Comparison of ENCODE assay signal across 8 cellular contexts in genomic region chr2:241317391-241317790, GRCh38. TPM values are rescaled to one million over a fixed set of nuclear protein-coding genes. Genes with fewer than 3 reads are reported as not detected.
DNase-seq lines count a peak whose midpoint lies in the region; ATAC-seq and TF ChIP-seq lines count a peak whose summit lies in the region.

No MANE protein-coding gene starts in this region.

- in situ Hi-C loops in astrocyte of the spinal cord (cut with HindIII; ENCODE audit: low sequenced_read_pairs), result no loop called here

- no peak for TF ChIP-seq CTCF in AG09309 (IDR thresholded peaks at IDR 0.05; ENCODE audit: control insufficient read depth, insufficient read depth, low read depth, low read length, missing control alignments)
- TF ChIP-seq CTCF in astrocyte of the spinal cord (IDR thresholded peaks at IDR 0.05; ENCODE audit: low read depth, low read length), result no peak
- no peak for TF ChIP-seq CTCF in mesothelial cell of epicardium (IDR thresholded peaks at IDR 0.05; ENCODE audit: unreplicated experiment)

- H3K36me3 Mint-ChIP-seq in mesothelial cell of epicardium, result peaks cover 5% of the 10 kb centered on the region

- TF ChIP-seq POLR2A in erythroblast (IDR thresholded peaks at IDR 0.05; ENCODE audit: low read length), result no peak

- H3K4me1 Mint-ChIP-seq in mesothelial cell of epicardium, result peaks cover 62% of the 10 kb centered on the region

- H3K4me3 Mint-ChIP-seq in mesothelial cell of epicardium, result peak overlapping the region; percentile 99

- peak overlapping the region; percentile 75 for H3K4me3 ChIP-seq in AG09309 (ENCODE audit: control insufficient read depth, low read depth, low read length)
- H3K4me3 ChIP-seq in HUES64 (ENCODE audit: low read length), result peak overlapping the region; percentile 95
- H3K4me3 ChIP-seq in astrocyte of the spinal cord (ENCODE audit: low read depth, low read length), result peak overlapping the region; percentile 90

- peak overlapping the region; percentile 97; the same call in 1 of the 2 replicates for H3K9ac ChIP-seq in HUES64 (ENCODE audit: low read depth, low read length)

- ATAC-seq in GM21825 (IDR thresholded peaks at IDR 0.05; ENCODE audit: unreplicated experiment), result no peak

- no peaks in the 10 kb centered on the region for H3K27me3 ChIP-seq in HUES64 (ENCODE audit: insufficient read depth, low read length)

- DNase-seq in AG09309 (ENCODE audit: low read depth), result no peak
- no peak for DNase-seq in astrocyte of the spinal cord (ENCODE audit: low read depth, low spot score)
- DNase-seq in mesothelial cell of epicardium (ENCODE audit: low spot score in 2 of 2, unreplicated experiment in 2 of 2), result no peak
- no peak for DNase-seq in T-helper 9 cell
- DNase-seq in DMS79 (lab: John Stamatoyannopoulos, UW), result no peak
- no peak for DNase-seq in erythroblast (lab: John Stamatoyannopoulos, UW)

- no peaks in the 10 kb centered on the region for H3K9me3 ChIP-seq in HUES64 (ENCODE audit: insufficient read depth, low read depth, low read length)

- H3K36me3 ChIP-seq in HUES64 (ENCODE audit: insufficient read depth, low read length), result peaks cover 19% of the 10 kb centered on the region; the same call in 1 of the 2 replicates

- no peak overlapping the region for H3K27ac ChIP-seq in HUES64 (ENCODE audit: low read depth, low read length)

- H3K9me3 Mint-ChIP-seq in mesothelial cell of epicardium, result no peaks in the 10 kb centered on the region

- H3K27ac Mint-ChIP-seq in mesothelial cell of epicardium, result peak overlapping the region; percentile 100

- H3K4me1 ChIP-seq in HUES64 (ENCODE audit: insufficient read depth, low read length), result peaks cover 46% of the 10 kb centered on the region

- WGBS in HUES64, result 70% methylated on average over 4 of the region's 4 CpGs

- no peaks in the 10 kb centered on the region for H3K27me3 Mint-ChIP-seq in mesothelial cell of epicardium (ENCODE audit: low read depth)

RNA-seq across cellular contexts. Expression of gene SEPTIN2, which starts 1.7 kb away (rescaled TPM):
- 303 TPM for polyA plus RNA-seq in HUES64 (2013, experiment 1 of 2)
- 319 TPM for polyA plus RNA-seq in HUES64 (2013, experiment 2 of 2)
- 507 to 522 TPM (median 508 TPM) in 3 replicates for total RNA-seq in mesothelial cell of epicardium

RNA-seq across cellular contexts. Expression of gene HDLBP, which starts 1.9 kb away (rescaled TPM):
- polyA plus RNA-seq in HUES64 (2013, experiment 1 of 2), result 216 TPM
- polyA plus RNA-seq in HUES64 (2013, experiment 2 of 2), result 204 TPM
- total RNA-seq in mesothelial cell of epicardium, result 479 to 484 TPM (median 480 TPM) in 3 replicates

RNA-seq across cellular contexts. Expression of gene FARP2, which starts 38.7 kb away (rescaled TPM):
- 17.3 TPM for polyA plus RNA-seq in HUES64 (2013, experiment 1 of 2)
- 13.7 TPM for polyA plus RNA-seq in HUES64 (2013, experiment 2 of 2)
- 54.9 to 55.1 TPM (median 54.9 TPM) in 3 replicates for total RNA-seq in mesothelial cell of epicardium
